In the genomic region with DNA sequence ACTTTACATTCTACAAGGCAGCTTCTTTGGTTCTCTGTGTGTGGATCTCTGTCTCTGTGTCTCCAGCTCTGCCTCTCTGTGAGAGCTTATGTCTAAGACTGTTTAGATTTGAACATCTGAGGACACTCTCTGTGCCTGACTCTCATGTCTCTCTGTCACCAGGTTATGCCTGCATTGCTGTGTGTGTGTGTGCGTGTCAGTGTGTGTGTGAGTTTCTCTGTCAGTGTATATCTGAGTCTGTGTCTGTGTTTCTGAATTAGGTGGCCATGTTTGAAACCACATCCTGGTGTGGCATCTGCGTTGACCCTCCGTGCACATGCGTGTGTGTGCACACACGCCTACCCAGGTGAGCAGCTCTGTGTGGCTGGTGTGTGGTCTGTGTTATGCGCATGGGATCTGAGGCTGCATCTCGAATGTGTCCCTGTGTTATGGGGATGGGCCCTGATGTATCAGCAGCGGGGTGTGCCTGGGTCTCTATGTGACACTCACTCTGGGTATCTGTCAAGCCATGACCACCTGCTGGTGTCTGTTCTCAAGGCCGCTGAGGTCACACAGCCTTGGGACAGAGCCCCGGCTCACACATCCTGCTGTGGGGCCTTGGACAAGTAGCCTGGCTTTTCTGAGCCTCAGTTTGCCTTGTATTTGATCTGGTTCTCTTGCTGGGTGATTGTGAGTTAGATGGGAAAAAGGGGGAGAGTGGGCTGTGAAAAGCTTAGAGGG, we compare ENCODE assay signal across 16 cellular contexts. TPM values are rescaled to one million over a fixed set of nuclear protein-coding genes. Genes with fewer than 3 reads are reported as not detected.
DNase-seq lines count a peak whose midpoint lies in the region; TF ChIP-seq lines count a peak whose summit lies in the region.
"Had no signal": no experiment of that assay in that cellular context is flagged by ENCODE, and none has a peak within 500 bp of the region (broad histone marks: within the 10 kb centered on the region; RNA-seq: fewer than 3 reads in every experiment).

No MANE protein-coding gene starts in this region.

- no peak for TF ChIP-seq CTCF in glutamatergic neuron (IDR thresholded peaks at IDR 0.05; ENCODE audit: partially characterized antibody, unreplicated experiment)
- no peak for TF ChIP-seq CTCF in osteoblast (IDR thresholded peaks at IDR 0.05; ENCODE audit: extremely low read depth, low read depth, low read length)

- no peak overlapping the region for H2AFZ ChIP-seq in osteoblast (ENCODE audit: low read length)
- H2AFZ ChIP-seq: GM23338 had no signal

- no peaks in the 10 kb centered on the region for H3K9me3 ChIP-seq in osteoblast (ENCODE audit: low read depth, low read length)

- intact Hi-C loops in posterior vena cava (cut with DNase I), result no loop called here

- H3K36me3 Mint-ChIP-seq in IgD-negative memory B cell, result no peaks in the 10 kb centered on the region
- H3K36me3 Mint-ChIP-seq in glutamatergic neuron (ENCODE audit: unreplicated experiment), result no peaks in the 10 kb centered on the region

- no peaks in the 10 kb centered on the region for H3K9me3 Mint-ChIP-seq in IgD-negative memory B cell
- peaks cover 5% of the 10 kb centered on the region for H3K9me3 Mint-ChIP-seq in glutamatergic neuron (ENCODE audit: unreplicated experiment)
- H3K9me3 Mint-ChIP-seq: CD4-positive, alpha-beta T cell; GM23338 had no signal

- no peak overlapping the region for H3K4me3 Mint-ChIP-seq in IgD-negative memory B cell
- peak overlapping the region; percentile 43 for H3K4me3 Mint-ChIP-seq in glutamatergic neuron (ENCODE audit: unreplicated experiment)
- H3K4me3 Mint-ChIP-seq: B cell; CD4-positive, alpha-beta T cell; GM23338 had no signal

- H4K20me1 ChIP-seq in osteoblast (ENCODE audit: insufficient read depth, low read length), result no peaks in the 10 kb centered on the region

- H3K27me3 Mint-ChIP-seq in IgD-negative memory B cell, result no peaks in the 10 kb centered on the region
- H3K27me3 Mint-ChIP-seq in glutamatergic neuron (ENCODE audit: unreplicated experiment), result peaks cover 6% of the 10 kb centered on the region
- H3K27me3 Mint-ChIP-seq: B cell; CD4-positive, alpha-beta T cell had no signal

- H3K4me3 ChIP-seq in osteoblast (ENCODE audit: insufficient read depth, low read length), result no peak overlapping the region
- H3K4me3 ChIP-seq: GM23338 had no signal

- H3K4me1 Mint-ChIP-seq in IgD-negative memory B cell, result no peaks in the 10 kb centered on the region
- H3K4me1 Mint-ChIP-seq in glutamatergic neuron (ENCODE audit: low read depth, unreplicated experiment), result peaks cover 3% of the 10 kb centered on the region
- H3K4me1 Mint-ChIP-seq: B cell, GM23338 had no signal

- H3K27ac ChIP-seq in osteoblast (ENCODE audit: low read depth, low read length), result no peak overlapping the region

- no peaks in the 10 kb centered on the region for H3K4me1 ChIP-seq in osteoblast (ENCODE audit: insufficient read depth, low read length)

- no peaks in the 10 kb centered on the region for H3K36me3 ChIP-seq in osteoblast (ENCODE audit: insufficient read depth, low read length)

- peaks cover 20% of the 10 kb centered on the region for H3K27me3 ChIP-seq in osteoblast (ENCODE audit: insufficient read depth, low read length)

- H3K4me2 ChIP-seq in osteoblast (ENCODE audit: insufficient read depth, low read length), result no peak overlapping the region
- H3K4me2 ChIP-seq: GM23338 had no signal

- H3K27ac Mint-ChIP-seq in IgD-negative memory B cell, result peak overlapping the region in 2 of 3 donors; percentile 2 to 13
- H3K27ac Mint-ChIP-seq in glutamatergic neuron (ENCODE audit: unreplicated experiment), result no peak overlapping the region
- H3K27ac Mint-ChIP-seq: B cell; CD4-positive, alpha-beta T cell; GM23338 had no signal

- H3K79me2 ChIP-seq in osteoblast (ENCODE audit: insufficient read depth, low read length), result no peaks in the 10 kb centered on the region

- DNase-seq in 8988T, result peak; percentile 1
- DNase-seq in glutamatergic neuron, result no peak
- DNase-seq in osteoblast (ENCODE audit: insufficient read length, low spot score, missing footprints), result peak; percentile 55
- DNase-seq in posterior vena cava (ENCODE audit: low spot score), result no peak
- no peak for DNase-seq in NK-92 (lab: John Stamatoyannopoulos, UW; ENCODE audit: unreplicated experiment)
- no peak for DNase-seq in GF-D8 (lab: John Stamatoyannopoulos, UW)
- DNase-seq: C1 segment of cervical spinal cord; Calu3; CD4-positive, alpha-beta T cell; DMS 273 treated with DMSO at 0.1 percent for 48 hours; DMS79; EL; H7 had no signal

RNA-seq across cellular contexts. Expression of a gene that starts 6.7 kb away (rescaled TPM):
- polyA plus RNA-seq in IgD-negative memory B cell, result 1.2 TPM
- 650 TPM for total RNA-seq in glutamatergic neuron (ENCODE audit: unreplicated experiment)
- under 0.01 TPM in 2 replicates for total RNA-seq in osteoblast
- total RNA-seq in posterior vena cava, result under 1 TPM in 1 of 2 donors, not detected in 1; 0.19 TPM

RNA-seq across cellular contexts. Expression of a gene that starts 28.2 kb away (rescaled TPM):
- 178 TPM for polyA plus RNA-seq in IgD-negative memory B cell
- 139 TPM for total RNA-seq in glutamatergic neuron (ENCODE audit: unreplicated experiment)
- total RNA-seq in osteoblast, result 95.2 and 117 TPM in 2 replicates
- total RNA-seq in posterior vena cava, result 100 to 1,000 TPM; 186 to 191 TPM

RNA-seq across cellular contexts. Expression of a gene that starts 59.1 kb away (rescaled TPM):
- polyA plus RNA-seq in IgD-negative memory B cell, result not detected
- total RNA-seq in glutamatergic neuron (ENCODE audit: unreplicated experiment), result 1.6 TPM
- under 0.01 TPM in 2 replicates for total RNA-seq in osteoblast
- total RNA-seq in posterior vena cava, result under 1 TPM in 1 of 2 donors, not detected in 1; 0.38 TPM
- total RNA-seq: H7 had no signal
- polyA plus RNA-seq: GM23338 had no signal

Comparison
In these comparisons a context has a peak if more than half of its experiments do, and no peak if none do; other contexts are left out.
1. DNase-seq: peak in 8988T (single experiment) and osteoblast (single experiment); none in glutamatergic neuron (single experiment), posterior vena cava (single experiment), NK-92 (single experiment) and GF-D8 (single experiment).
2. RNA of a gene that starts 6.7 kb away (total RNA-seq): 650 TPM in glutamatergic neuron (single experiment); 0.19 TPM in posterior vena cava and under 0.01 TPM in osteoblast; every median in the first group is over 100 times any median in the second.